ENCODE assay signal across 24 cellular contexts in the genomic region with DNA sequence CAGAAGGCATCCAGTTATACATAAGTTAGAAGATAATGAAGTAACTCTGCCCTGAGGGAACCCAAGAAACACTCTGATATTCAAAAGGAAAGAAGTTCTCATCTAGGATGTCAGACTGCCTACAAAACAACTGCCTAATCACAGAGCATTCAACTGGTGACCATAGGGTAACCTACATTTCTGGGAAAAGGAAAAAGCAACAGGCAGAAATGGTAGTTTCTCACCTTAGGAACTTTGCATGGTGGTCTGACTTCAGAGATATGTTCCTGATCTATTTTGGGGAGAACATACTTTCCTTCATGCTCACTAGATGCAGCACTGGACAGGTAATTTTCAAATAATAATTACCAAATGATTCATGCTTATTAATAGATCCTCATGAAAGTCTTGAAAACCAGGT. TPM values are rescaled to one million over a fixed set of nuclear protein-coding genes. Genes with fewer than 3 reads are reported as not detected.
DNase-seq lines count a peak whose midpoint lies in the region; ATAC-seq, FAIRE-seq and TF ChIP-seq lines count a peak whose summit lies in the region.
"Had no signal": no experiment of that assay in that cellular context is flagged by ENCODE, and none has a peak within 500 bp of the region (broad histone marks: within the 10 kb centered on the region; RNA-seq: fewer than 3 reads in every experiment).

No MANE protein-coding gene starts in this region.

- intact Hi-C loops in colonic mucosa (cut with DNase I), result no loop called here

- TF ChIP-seq CTCF in colonic mucosa (IDR thresholded peaks at IDR 0.05), result no peak

- DNase-seq in DMS79 treated with DMSO at 0.1 percent for 48 hours (lab: John Stamatoyannopoulos, UW) (peak; percentile 49), DMS79 (lab: John Stamatoyannopoulos, UW) (no peak), HTR-8/SVneo (ENCODE audit: insufficient read length, low spot score) (no peak), colonic mucosa (no peak), small intestine (no peak), caudate nucleus (lab: John Stamatoyannopoulos, UW) (no peak), HCEC 1CT (no peak)
- DNase-seq: 8988T, Calu3, DMS153, GOT3, IMR-90, KG1, NCI-H1048, NCI-H1694, NCI-H2227 treated with DMSO at 0.1 percent for 48 hours, NCI-H526 treated with DMSO at 0.1 percent for 48 hours had no signal

- H3K4me3 ChIP-seq in colonic mucosa (no peak overlapping the region), small intestine (ENCODE audit: low read depth in 1 of 2, low read length in 2 of 2) (no peak overlapping the region)
- H3K4me3 ChIP-seq: HAP-1 had no signal

- peaks cover 11% of the 10 kb centered on the region for H3K4me1 ChIP-seq in colonic mucosa
- H3K4me1 ChIP-seq in small intestine (ENCODE audit: control insufficient read depth in 2 of 2, insufficient read depth in 1 of 2, low read depth in 1 of 2, low read length in 1 of 2), result no peaks in the 10 kb centered on the region

- H3K9ac ChIP-seq in colonic mucosa (ENCODE audit: low read depth in 2 of 2, low read length in 2 of 2), result peak overlapping the region in 1 of 2 donors; percentile 30

- H3K27me3 ChIP-seq in colonic mucosa (no peaks in the 10 kb centered on the region), small intestine (ENCODE audit: control insufficient read depth in 2 of 2, insufficient read depth in 2 of 2, low read length in 2 of 2) (no peaks in the 10 kb centered on the region)

- FAIRE-seq in HTR-8/SVneo (lab: Jason Lieb, UNC) (peak; percentile 55), small intestine (lab: Jason Lieb, UNC) (no peak)

- H3K27ac ChIP-seq in colonic mucosa (peak overlapping the region; percentile 25), small intestine (ENCODE audit: low read depth in 1 of 2, low read length in 1 of 2) (peak overlapping the region; percentile 20 to 30), caudate nucleus (ENCODE audit: low read depth, low read length) (no peak overlapping the region)
- H3K27ac ChIP-seq: RWPE1 had no signal

- H3K36me3 ChIP-seq in colonic mucosa (no peaks in the 10 kb centered on the region), small intestine (ENCODE audit: control insufficient read depth in 2 of 2, insufficient read depth in 2 of 2, low read length in 2 of 2) (no peaks in the 10 kb centered on the region)
- H3K36me3 ChIP-seq: HAP-1 had no signal

- H3K9me3 ChIP-seq in colonic mucosa (no peaks in the 10 kb centered on the region), small intestine (ENCODE audit: control insufficient read depth, low read depth) (no peaks in the 10 kb centered on the region)
- H3K9me3 ChIP-seq: HAP-1 had no signal

- no peak for ATAC-seq in HG03095 (IDR thresholded peaks at IDR 0.05; ENCODE audit: unreplicated experiment)
- ATAC-seq: Panc1 had no signal

RNA-seq across cellular contexts. Expression of gene RNF43, which starts 16.5 kb away (rescaled TPM):
- total RNA-seq in colonic mucosa, result 10 to 100 TPM; 38.5 to 51.2 TPM
- polyA plus RNA-seq in small intestine, result 10 to 100 TPM in 1 of 3 donors, 1 to 10 TPM in 2; 3.5 to 25.8 (median 5.6) TPM
- total RNA-seq: G401, NCI-H460 had no signal
- polyA plus RNA-seq: BJ, IMR-90 had no signal

RNA-seq across cellular contexts. Expression of gene SUPT4H1, which starts 48.8 kb away (rescaled TPM):
- 10 to 100 TPM; 68.7 to 75.3 TPM for total RNA-seq in colonic mucosa
- polyA plus RNA-seq in small intestine, result 10 to 100 TPM; 70.3 to 79.8 (median 79.6) TPM
